ENCODE assay signal across 24 cellular contexts in the genomic region with DNA sequence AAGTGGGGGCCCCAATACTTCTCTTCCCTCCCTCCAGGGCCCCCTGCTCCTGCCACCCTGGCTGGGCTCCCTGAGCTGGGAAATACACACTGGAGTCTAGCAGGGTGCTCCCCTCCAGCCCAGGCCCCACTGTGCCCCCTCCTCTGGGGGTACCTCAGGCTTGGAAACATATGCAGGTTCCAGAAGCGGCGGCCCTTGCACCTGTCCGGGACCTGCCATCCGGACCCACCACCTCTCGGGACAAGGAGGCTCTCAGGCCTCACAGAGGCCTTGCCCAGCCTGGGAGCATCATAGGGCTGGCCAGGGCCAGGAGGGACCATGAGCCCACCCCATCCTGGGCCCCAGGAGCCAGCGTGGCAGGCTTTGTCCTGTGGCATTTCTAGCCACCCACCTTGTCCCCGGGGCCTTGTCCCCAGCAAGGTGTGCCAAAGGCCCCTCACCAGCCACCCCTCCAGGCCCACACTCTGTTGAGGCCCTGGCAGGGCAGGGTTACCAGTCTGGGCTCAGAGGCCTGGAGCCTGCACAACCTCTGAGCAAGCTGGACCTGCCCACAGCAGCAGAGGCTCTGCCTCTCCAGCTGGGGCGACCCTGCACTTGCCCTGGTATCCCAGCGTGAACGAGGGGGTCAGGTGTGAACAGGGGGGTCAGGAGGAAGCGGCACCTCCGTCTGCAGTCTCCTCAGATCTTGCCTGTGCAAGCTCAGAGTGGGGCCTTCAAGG. TPM values are rescaled to one million over a fixed set of nuclear protein-coding genes. Genes with fewer than 3 reads are reported as not detected.
DNase-seq lines count a peak whose midpoint lies in the region; ATAC-seq, FAIRE-seq and TF ChIP-seq lines count a peak whose summit lies in the region.
"Had no signal": no experiment of that assay in that cellular context is flagged by ENCODE, and none has a peak within 500 bp of the region (broad histone marks: within the 10 kb centered on the region; RNA-seq: fewer than 3 reads in every experiment).

No MANE protein-coding gene starts in this region.

- H3K9me1 ChIP-seq in K562 (ENCODE audit: control insufficient read depth, insufficient read depth, low read length): no peaks in the 10 kb centered on the region

- no peaks in the 10 kb centered on the region for H3K36me3 ChIP-seq in HepG2 (replicated peaks in 1 of 2; ENCODE audit: control insufficient read depth in 1 of 2, insufficient read depth in 2 of 2, low read length in 2 of 2)
- H3K36me3 ChIP-seq in right lobe of liver: no peaks in the 10 kb centered on the region
- H3K36me3 ChIP-seq in HEK293 (ENCODE audit: control insufficient read depth in 2 of 2, insufficient read depth in 1 of 2, low read length in 2 of 2): no peaks in the 10 kb centered on the region
- no peaks in the 10 kb centered on the region for H3K36me3 ChIP-seq in K562 (ENCODE audit: control insufficient read depth, insufficient read depth, low read length)
- H3K36me3 ChIP-seq: BE2C had no signal

- H2AFZ ChIP-seq in HepG2 (ENCODE audit: low read length) (no peak overlapping the region), K562 (ENCODE audit: low read depth, low read length) (no peak overlapping the region), H9 (ENCODE audit: low read length) (no peak overlapping the region)
- H2AFZ ChIP-seq: GM23338 had no signal

- no peak overlapping the region for H2BK12ac ChIP-seq in H9 (ENCODE audit: insufficient read length, low read depth, low read length)

- no peak overlapping the region for H3K23ac ChIP-seq in H9 (ENCODE audit: insufficient read length, low read depth, low read length)

- no peaks in the 10 kb centered on the region for H3K9me3 Mint-ChIP-seq in stimulated activated effector memory CD8-positive, alpha-beta T cell treated with anti-CD3 and anti-CD28 coated beads, Interleukin-12 subunit alpha, Interleukin-12 subunit beta, amount 100 ng/mL, for 72 hours
- peaks cover 0 to 4% of the 10 kb centered on the region in 2 experiments; a peak in 1 of 5 replicates for H3K9me3 Mint-ChIP-seq in H9
- H3K9me3 Mint-ChIP-seq in activated naive CD4-positive, alpha-beta T cell treated with anti-CD3 and anti-CD28 coated beads, Interleukin-2, amount 50 U/mL, for 72 hours: no peaks in the 10 kb centered on the region
- H3K9me3 Mint-ChIP-seq: GM23338 had no signal

- H3K27ac ChIP-seq in HepG2 (ENCODE audit: extremely low read length, insufficient read depth, low read length) (no peak overlapping the region), right lobe of liver (no peak overlapping the region), HEK293 (ENCODE audit: extremely low read depth, low read depth, low read length) (no peak overlapping the region), K562 (ENCODE audit: extremely low read depth, low read depth, low read length) (peak overlapping the region; percentile 32; the same call in 1 of the 3 replicates), H9 (ENCODE audit: insufficient read length, low read depth, low read length) (no peak overlapping the region)

- no peak overlapping the region for H2BK20ac ChIP-seq in H9 (ENCODE audit: low read depth, low read length, poor library complexity, severe bottlenecking)

- H3K4me3 ChIP-seq in HepG2 (replicated peaks in 1 of 3; ENCODE audit: insufficient read depth in 1 of 3, low read depth in 2 of 3, low read length in 3 of 3) (no peak overlapping the region), right lobe of liver (no peak overlapping the region), HEK293 (ENCODE audit: low read depth, low read length) (no peak overlapping the region), K562 (no peak overlapping the region)
- H3K4me3 ChIP-seq: GM23338 had no signal

- H3K14ac ChIP-seq in H9 (ENCODE audit: insufficient read depth, low read length): no peak overlapping the region; the same call in 1 of the 2 replicates

- no peak overlapping the region for H3K4ac ChIP-seq in H9 (ENCODE audit: low read depth, low read length)

- H3K4me2 ChIP-seq in HepG2 (ENCODE audit: low read depth, low read length): no peak overlapping the region; the same call in 1 of the 2 replicates
- H3K4me2 ChIP-seq in K562 (ENCODE audit: insufficient read depth, low read length): no peak overlapping the region
- no peak overlapping the region for H3K4me2 ChIP-seq in H9 (ENCODE audit: insufficient read depth, insufficient read length, low read length)
- H3K4me2 ChIP-seq: GM23338 had no signal

- H4K20me1 ChIP-seq in HepG2 (ENCODE audit: insufficient read depth, low read length): no peaks in the 10 kb centered on the region
- no peaks in the 10 kb centered on the region for H4K20me1 ChIP-seq in K562 (replicated peaks; ENCODE audit: control insufficient read depth, insufficient read depth, low read length)
- no peaks in the 10 kb centered on the region for H4K20me1 ChIP-seq in H9 (ENCODE audit: control insufficient read depth, insufficient read depth, insufficient read length)

- H2BK15ac ChIP-seq in H9 (ENCODE audit: low read depth, low read length): no peak overlapping the region

- H2AK5ac ChIP-seq in H9 (ENCODE audit: insufficient read length, low read length): no peak overlapping the region

- intact Hi-C loops in HepG2 (cut with micrococcal nuclease; ENCODE audit: unreplicated experiment): loop anchor here (10.0 kb wide), 1 partner anchor 164 kb away; no protein-coding TSS in a partner anchor
- intact Hi-C loops in right lobe of liver (cut with DNase I): loop anchor here (5.0 to 10.0 kb wide), 2 partner anchors 161 to 164 kb away; no protein-coding TSS in a partner anchor
- intact Hi-C loops in K562 (cut with micrococcal nuclease): no loop called here

- H3K56ac ChIP-seq in H9 (ENCODE audit: insufficient read length, low read depth, low read length): no peak overlapping the region

- H3K36me3 Mint-ChIP-seq in stimulated activated effector memory CD8-positive, alpha-beta T cell treated with anti-CD3 and anti-CD28 coated beads, Interleukin-12 subunit alpha, Interleukin-12 subunit beta, amount 100 ng/mL, for 72 hours: peaks cover 7% of the 10 kb centered on the region
- peaks cover 0 to 4% (median 3%) of the 10 kb centered on the region in 3 experiments; a peak in 2 of 7 replicates for H3K36me3 Mint-ChIP-seq in H9 (ENCODE audit: insufficient read depth in 1 of 3, low read depth in 3 of 3)
- no peaks in the 10 kb centered on the region for H3K36me3 Mint-ChIP-seq in activated naive CD4-positive, alpha-beta T cell treated with anti-CD3 and anti-CD28 coated beads, Interleukin-2, amount 50 U/mL, for 72 hours
- H3K36me3 Mint-ChIP-seq: CD4-positive, alpha-beta memory T cell had no signal

- no peak overlapping the region for H3K4me3 Mint-ChIP-seq in stimulated activated effector memory CD8-positive, alpha-beta T cell treated with anti-CD3 and anti-CD28 coated beads, Interleukin-12 subunit alpha, Interleukin-12 subunit beta, amount 100 ng/mL, for 72 hours
- no peak overlapping the region for H3K4me3 Mint-ChIP-seq in H9
- H3K4me3 Mint-ChIP-seq: CD14-positive monocyte; CD4-positive, alpha-beta memory T cell; GM23338 had no signal

- H3K9me3 ChIP-seq in HepG2 (ENCODE audit: low read length): no peaks in the 10 kb centered on the region
- H3K9me3 ChIP-seq in right lobe of liver: no peaks in the 10 kb centered on the region
- no peaks in the 10 kb centered on the region for H3K9me3 ChIP-seq in HEK293 (ENCODE audit: control insufficient read depth, insufficient read depth, low read depth, low read length)
- H3K9me3 ChIP-seq in K562 (replicated peaks; ENCODE audit: control insufficient read depth, insufficient read depth, low read depth, low read length): peaks cover 2% of the 10 kb centered on the region; the same call in 1 of the 2 replicates
- H3K9me3 ChIP-seq in H9 (ENCODE audit: control insufficient read depth, low read depth, low read length): no peaks in the 10 kb centered on the region
- H3K9me3 ChIP-seq: BE2C had no signal

- no peak overlapping the region for H2BK120ac ChIP-seq in H9 (ENCODE audit: low read depth, low read length, poor library complexity, severe bottlenecking)

- WGBS in HepG2 (ENCODE audit: low lambda C conversion rate): 60% methylated on average over 3 of the region's 12 CpGs
- no CpG with 5 or more reads among the region's 12 CpGs for WGBS in right lobe of liver (ENCODE audit: insufficient coverage, low coverage, low lambda C conversion rate, missing lambda C conversion rate)
- WGBS in K562 (ENCODE audit: insufficient coverage, low coverage, missing lambda C conversion rate): 93% methylated on average over 5 of the region's 12 CpGs
- WGBS in H9 (ENCODE audit: extremely low coverage, insufficient read length, low lambda C conversion rate): no CpG with 5 or more reads among the region's 12 CpGs

- no peak overlapping the region for H4K91ac ChIP-seq in H9 (ENCODE audit: insufficient read length, low read depth, low read length)

- TF ChIP-seq CTCF in HepG2 (CRISPR knock-in tag; IDR thresholded peaks at IDR 0.05) (no peak), right lobe of liver (IDR thresholded peaks at IDR 0.05) (no peak), HEK293 (tag by site-specific recombination; IDR thresholded peaks at IDR 0.05) (no peak), K562 (IDR thresholded peaks at IDR 0.05 in 2 of 3, conservative IDR thresholded peaks at IDR 0.05 in 1 of 3; ENCODE audit: insufficient read depth in 2 of 3, low read depth in 1 of 3, low read length in 3 of 3) (no peak), H9 (conservative IDR thresholded peaks at IDR 0.05) (no peak)

- H3K4me1 ChIP-seq in HepG2 (ENCODE audit: insufficient read depth, low read length) (peaks cover 26% of the 10 kb centered on the region), right lobe of liver (no peaks in the 10 kb centered on the region), HEK293 (ENCODE audit: control insufficient read depth, insufficient read depth, low read length) (no peaks in the 10 kb centered on the region), K562 (replicated peaks in 1 of 2; ENCODE audit: control insufficient read depth in 2 of 2, insufficient read depth in 2 of 2, low read length in 2 of 2) (peaks cover 60 to 88% of the 10 kb centered on the region in 2 experiments), H9 (ENCODE audit: insufficient read depth, low read length) (no peaks in the 10 kb centered on the region)

- TF ChIP-seq EP300 in HepG2 (IDR thresholded peaks at IDR 0.05; ENCODE audit: low read depth in 2 of 2, low read length in 2 of 2) (no peak), HepG2 (CRISPR knock-in tag; IDR thresholded peaks at IDR 0.05; ENCODE audit: borderline replicate concordance) (no peak), K562 (IDR thresholded peaks at IDR 0.05; ENCODE audit: low read length) (no peak)

- no peak for FAIRE-seq in HepG2 (lab: Jason Lieb, UNC)
- FAIRE-seq in K562 (lab: Jason Lieb, UNC): no peak
- FAIRE-seq: GM12892, GM18507, H54 had no signal

- H3K27me3 ChIP-seq in HepG2 (ENCODE audit: control insufficient read depth in 1 of 2, insufficient read depth in 2 of 2, low read length in 2 of 2) (no peaks in the 10 kb centered on the region; a peak in 1 of 5 replicates), right lobe of liver (no peaks in the 10 kb centered on the region), K562 (ENCODE audit: control insufficient read depth in 2 of 2, insufficient read depth in 2 of 2, low read length in 2 of 2) (no peaks in the 10 kb centered on the region), H9 (ENCODE audit: insufficient read depth, low read length) (no peaks in the 10 kb centered on the region; the same call in 1 of the 2 replicates)
- H3K27me3 ChIP-seq: BE2C had no signal

- no peaks in the 10 kb centered on the region for H3K4me1 Mint-ChIP-seq in stimulated activated effector memory CD8-positive, alpha-beta T cell treated with anti-CD3 and anti-CD28 coated beads, Interleukin-12 subunit alpha, Interleukin-12 subunit beta, amount 100 ng/mL, for 72 hours
- peaks cover 10 to 14% of the 10 kb centered on the region in 2 experiments for H3K4me1 Mint-ChIP-seq in H9
- H3K4me1 Mint-ChIP-seq: CD4-positive, alpha-beta memory T cell had no signal

- no peak for TF ChIP-seq RAD21 in HepG2 (CRISPR knock-in tag; IDR thresholded peaks at IDR 0.05)
- TF ChIP-seq RAD21 in K562 (CRISPR knock-in tag; conservative IDR thresholded peaks at IDR 0.05 in 1 of 2, IDR thresholded peaks at IDR 0.05 in 1 of 2): no peak

- no peak for DNase-seq in HepG2 (ENCODE audit: low spot score)
- no peak for DNase-seq in right lobe of liver
- no peak for DNase-seq in K562 (ENCODE audit: extremely low read depth in 1 of 4, low spot score in 3 of 4)
- no peak for DNase-seq in stimulated activated effector memory CD8-positive, alpha-beta T cell treated with anti-CD3 and anti-CD28 coated beads, Interleukin-12 subunit alpha, Interleukin-12 subunit beta, amount 100 ng/mL, for 72 hours (ENCODE audit: low spot score in 2 of 2)
- no peak for DNase-seq in OCI-M1 (lab: John Stamatoyannopoulos, UW)
- DNase-seq in H9: no peak
- DNase-seq in activated naive CD4-positive, alpha-beta T cell treated with anti-CD3 and anti-CD28 coated beads, Interleukin-2, amount 50 U/mL, for 72 hours (ENCODE audit: low spot score in 2 of 2): no peak
- DNase-seq: ACHN; BE2C; CD4-positive, alpha-beta memory T cell; DMS153; DMS79; GDM1; IMR-90; KBM-7 had no signal

- peaks cover 30% of the 10 kb centered on the region for H3K27me3 Mint-ChIP-seq in H9 (ENCODE audit: low read depth)
- H3K27me3 Mint-ChIP-seq: CD4-positive, alpha-beta memory T cell had no signal

- no peak overlapping the region for H3K18ac ChIP-seq in H9 (ENCODE audit: insufficient read length, low read depth, low read length)

- H2BK5ac ChIP-seq in H9 (ENCODE audit: insufficient read length, low read length): no peak overlapping the region

- H3T11ph ChIP-seq in H9 (ENCODE audit: low read length): no peak overlapping the region

- peaks cover under 1% of the 10 kb centered on the region for H3K23me2 ChIP-seq in H9 (ENCODE audit: insufficient read length, low read depth, low read length, poor library complexity, severe bottlenecking)

- CTCF ChIA-PET in HepG2 (lab: Yijun Ruan, JAX; ENCODE audit: low intra/inter-chr PET ratio, low total read pairs): no interaction called here
- CTCF ChIA-PET in HEK293 (lab: Yijun Ruan, JAX): interaction anchor here (0.6 kb wide), 1 partner anchor 788 kb away, joined by 4 read pairs; no protein-coding TSS in a partner anchor
- CTCF ChIA-PET in K562 (lab: Yijun Ruan, JAX; ENCODE audit: low intra/inter-chr PET ratio): no interaction called here

- ATAC-seq in HepG2 (peak; percentile 23), right lobe of liver (no peak), K562 (no peak)
- ATAC-seq in stimulated activated effector memory CD8-positive, alpha-beta T cell treated with anti-CD3 and anti-CD28 coated beads, Interleukin-12 subunit alpha, Interleukin-12 subunit beta, amount 100 ng/mL, for 72 hours: peak; percentile 24
- no peak for ATAC-seq in activated naive CD4-positive, alpha-beta T cell treated with anti-CD3 and anti-CD28 coated beads, Interleukin-2, amount 50 U/mL, for 72 hours
- ATAC-seq: GM23338 had no signal

- H3K79me2 ChIP-seq in HepG2 (ENCODE audit: insufficient read depth, low read length) (no peaks in the 10 kb centered on the region), K562 (ENCODE audit: control insufficient read depth, insufficient read depth, low read length) (peaks cover 21% of the 10 kb centered on the region), H9 (ENCODE audit: insufficient read depth, low read length) (no peaks in the 10 kb centered on the region)

- BruUV-seq in HepG2 (replicated peaks; lab: Mats Ljungman, UMichigan): no TSS peak
- no TSS peak for BruUV-seq in K562 (replicated peaks; lab: Mats Ljungman, UMichigan)

- in situ Hi-C loops in HepG2 (cut with HindIII; ENCODE audit: extremely low pct_ligation_motif_present, low pct_unique_long_range_greater_than_20kb) (no loop called here), K562 (cut with MboI) (no loop called here)

- H4K8ac ChIP-seq in H9 (replicated peaks; ENCODE audit: insufficient read length, low read depth, low read length): no peak overlapping the region

- no peak overlapping the region for H3K27ac Mint-ChIP-seq in stimulated activated effector memory CD8-positive, alpha-beta T cell treated with anti-CD3 and anti-CD28 coated beads, Interleukin-12 subunit alpha, Interleukin-12 subunit beta, amount 100 ng/mL, for 72 hours
- H3K27ac Mint-ChIP-seq in H9: no peak overlapping the region
- no peak overlapping the region for H3K27ac Mint-ChIP-seq in activated naive CD4-positive, alpha-beta T cell treated with anti-CD3 and anti-CD28 coated beads, Interleukin-2, amount 50 U/mL, for 72 hours
- H3K27ac Mint-ChIP-seq: CD14-positive monocyte; CD4-positive, alpha-beta memory T cell; GM23338 had no signal

- H3K9ac ChIP-seq in HepG2 (ENCODE audit: insufficient read depth, low read depth, low read length): 0 out of 2 replicates have a peak overlapping the region, but pooled peaks have one; percentile 15
- peak overlapping the region in 1 of 2 experiments; percentile 85; a peak in 2 of 4 replicates for H3K9ac ChIP-seq in K562 (ENCODE audit: insufficient read depth in 1 of 2, low read depth in 2 of 2, low read length in 2 of 2)
- H3K9ac ChIP-seq in H9 (ENCODE audit: extremely low read depth, insufficient read length, low read length): no peak overlapping the region

- no peaks in the 10 kb centered on the region for H3K79me1 ChIP-seq in H9 (ENCODE audit: insufficient read depth, low read depth, low read length, poor library complexity, severe bottlenecking)

- TF ChIP-seq POLR2A in HepG2 (IDR thresholded peaks at IDR 0.05; ENCODE audit: insufficient read depth in 1 of 2, low read depth in 2 of 2, low read length in 2 of 2) (no peak), right lobe of liver (IDR thresholded peaks at IDR 0.05) (no peak), K562 (conservative IDR thresholded peaks at IDR 0.05) (no peak)

- H4K5ac ChIP-seq in H9 (ENCODE audit: insufficient read length, low read depth, low read length): no peak overlapping the region

- POLR2A ChIA-PET in HepG2 (lab: Yijun Ruan, JAX): no interaction called here
- POLR2A ChIA-PET in HEK293 (lab: Yijun Ruan, JAX): no interaction called here
- POLR2A ChIA-PET in K562 (lab: Yijun Ruan, JAX): interaction anchor here (0.6 kb wide), 1 partner anchor 136 kb away, joined by 3 read pairs; no protein-coding TSS in a partner anchor

RNA-seq across cellular contexts. Expression of gene DNAJB8, which starts 45.8 kb away (rescaled TPM):
- not detected in 2 replicates for total RNA-seq in HepG2 (2016; rRNA removed; fragmentation: Illumina TruSeq; extraction: Trizol)
- not detected in 2 replicates for total RNA-seq in HepG2 (2016; cell fraction: cytosol; rRNA removed; fragmentation: Illumina TruSeq; extraction: Trizol; ENCODE audit: low read depth)
- total RNA-seq in HepG2 (2016; cell fraction: insoluble cytoplasmic fraction; rRNA removed; fragmentation: Illumina TruSeq; extraction: Trizol): not detected in 2 replicates
- total RNA-seq in HepG2 (2016; cell fraction: membrane; rRNA removed; fragmentation: Illumina TruSeq; extraction: Trizol): not detected in 2 replicates
- not detected in 2 replicates for total RNA-seq in HepG2 (2016; cell fraction: nucleus; rRNA removed; fragmentation: Illumina TruSeq; extraction: Trizol)
- polyA plus RNA-seq in HepG2 (2011; rRNA removed): not detected in 2 replicates
- polyA plus RNA-seq in HepG2 (2011; cell fraction: cytosol; rRNA removed): not detected in 2 replicates
- not detected in 2 replicates for polyA plus RNA-seq in HepG2 (2011; cell fraction: nucleus; rRNA removed)
- not detected in 2 replicates for polyA plus RNA-seq in HepG2 (2012)
- polyA plus RNA-seq in HepG2 (2016; cell fraction: cytosol; fragmentation: Illumina TruSeq; extraction: Trizol; ENCODE audit: low read depth): not detected in 2 replicates
- polyA plus RNA-seq in HepG2 (2016; cell fraction: insoluble cytoplasmic fraction; fragmentation: Illumina TruSeq; extraction: Trizol; ENCODE audit: low read depth): not detected in 2 replicates
- polyA plus RNA-seq in HepG2 (2016; cell fraction: membrane; fragmentation: Illumina TruSeq; extraction: Trizol; ENCODE audit: low read depth): not detected in 2 replicates
- polyA plus RNA-seq in HepG2 (2016; cell fraction: nucleus; fragmentation: Illumina TruSeq; extraction: Trizol; ENCODE audit: insufficient read depth, low read depth): not detected in 2 replicates
- not detected in 2 replicates for polyA minus RNA-seq in HepG2 (2011; rRNA and poly(A)+ RNA removed; ENCODE audit: low replicate concordance)
- not detected in 2 replicates for polyA minus RNA-seq in HepG2 (2011; cell fraction: cytosol; rRNA and poly(A)+ RNA removed)
- polyA minus RNA-seq in HepG2 (2011; cell fraction: nucleus; rRNA and poly(A)+ RNA removed): not detected in 2 replicates
- not detected for total RNA-seq in right lobe of liver
- total RNA-seq in K562 (2011; cell fraction: chromatin; rRNA removed; ENCODE audit: low replicate concordance): not detected in 2 replicates
- total RNA-seq in K562 (2011; cell fraction: nucleolus; rRNA removed): not detected in 2 replicates
- total RNA-seq in K562 (2011; cell fraction: nucleoplasm; rRNA removed): not detected in 2 replicates
- total RNA-seq in K562 (2014; rRNA removed): 0.04 TPM in 1 of 2 replicates, not detected in the other
- not detected in 2 replicates for total RNA-seq in K562 (2014; rRNA removed; fragmentation: Illumina TruSeq; extraction: Trizol)
- not detected in 2 replicates for total RNA-seq in K562 (2015; rRNA removed; fragmentation: Illumina TruSeq; extraction: Trizol)
- total RNA-seq in K562 (2021): not detected in 2 replicates
- polyA plus RNA-seq in K562 (2011; rRNA removed): not detected in 2 replicates
- polyA plus RNA-seq in K562 (2011; cell fraction: cytosol; rRNA removed): not detected in 2 replicates
- polyA plus RNA-seq in K562 (2011; cell fraction: nucleus; rRNA removed): not detected in 2 replicates
- polyA plus RNA-seq in K562 (2012): not detected in 2 replicates
- polyA plus RNA-seq in K562 (2014; fragmentation: Illumina TruSeq; extraction: Trizol): not detected in 2 replicates
- not detected for polyA plus RNA-seq in K562 (2014; fragmentation: Nextera tagmentation; extraction: Ambion mirVana)
- polyA plus RNA-seq in K562 (2014; rRNA removed): not detected in 2 replicates
- not detected in 2 replicates for polyA minus RNA-seq in K562 (2011; rRNA and poly(A)+ RNA removed)
- polyA minus RNA-seq in K562 (2011; cell fraction: cytosol; rRNA and poly(A)+ RNA removed): not detected in 2 replicates
- not detected in 2 replicates for polyA minus RNA-seq in K562 (2011; cell fraction: nucleus; rRNA and poly(A)+ RNA removed)
- not detected in 2 replicates for total RNA-seq in H9 (2021)
- total RNA-seq in activated naive CD4-positive, alpha-beta T cell treated with anti-CD3 and anti-CD28 coated beads, Interleukin-2, amount 50 U/mL, for 72 hours: not detected
- total RNA-seq: A172; CD4-positive, alpha-beta memory T cell; Daoy; GM23338; HT1080; IMR-90 had no signal
- polyA plus RNA-seq: CD14-positive monocyte; CD4-positive, alpha-beta memory T cell; GM23338; IMR-90 had no signal

Comparison
In these comparisons a context has a peak if more than half of its experiments do, and no peak if none do; other contexts are left out.
1. ATAC-seq: peak in HepG2 (single experiment) and stimulated activated effector memory CD8-positive, alpha-beta T cell treated with anti-CD3 and anti-CD28 coated beads, Interleukin-12 subunit alpha, Interleukin-12 subunit beta, amount 100 ng/mL, for 72 hours (single experiment); none in right lobe of liver (0 of 4), K562 (single experiment) and activated naive CD4-positive, alpha-beta T cell treated with anti-CD3 and anti-CD28 coated beads, Interleukin-2, amount 50 U/mL, for 72 hours (0 of 2).
2. Of the 241 proteins assayed by ChIP-seq in both HepG2 and K562: peak only in HepG2: none; only in K562: POLR2G; in both: none; in neither: 240.